15 cellular contexts compared by ENCODE assay signal in genomic region chr13:100454876-100455275, GRCh38.
DNase-seq lines count a peak whose midpoint lies in the region; ATAC-seq and TF ChIP-seq lines count a peak whose summit lies in the region.
"Had no signal": no experiment of that assay in that cellular context is flagged by ENCODE, and none has a peak within 500 bp of the region (broad histone marks: within the 10 kb centered on the region; RNA-seq: fewer than 3 reads in every experiment).

No MANE protein-coding gene starts in this region.

- H3K9ac ChIP-seq in GM23248 = no peak overlapping the region

- H3K27ac ChIP-seq in GM23248 = no peak overlapping the region
- H3K27ac ChIP-seq: heart left ventricle, HL-60, neutrophil had no signal

- H3K79me2 ChIP-seq in GM23248 (ENCODE audit: insufficient read depth) = no peaks in the 10 kb centered on the region

- H3K4me3 Mint-ChIP-seq in nephron progenitor cell = no peak overlapping the region
- no peak overlapping the region for H3K4me3 Mint-ChIP-seq in stimulated activated naive B cell treated with anti-CD40 and anti-IgM and Interleukin-4, amounts not matched to agents 10 μg/mL and 1 μg/mL and 100 μg/mL, for 72 hours
- H3K4me3 Mint-ChIP-seq: T-cell had no signal

- no peaks in the 10 kb centered on the region for H3K9me3 ChIP-seq in GM23248 (ENCODE audit: low read depth)
- H3K9me3 ChIP-seq: neutrophil had no signal

- ATAC-seq in GM18907 (IDR thresholded peaks at IDR 0.05; ENCODE audit: unreplicated experiment) (no peak), GM18520 (IDR thresholded peaks at IDR 0.05; ENCODE audit: unreplicated experiment) (no peak)
- no peak for ATAC-seq in stimulated activated naive B cell treated with anti-CD40 and anti-IgM and Interleukin-4, amounts not matched to agents 10 μg/mL and 1 μg/mL and 100 μg/mL, for 72 hours (replicated peaks)
- ATAC-seq: heart left ventricle, T-cell had no signal

- H3F3A ChIP-seq in GM23248 (ENCODE audit: insufficient read depth) = no peaks in the 10 kb centered on the region

- H3K4me1 Mint-ChIP-seq in nephron progenitor cell = peaks cover 10% of the 10 kb centered on the region
- H3K4me1 Mint-ChIP-seq in stimulated activated naive B cell treated with anti-CD40 and anti-IgM and Interleukin-4, amounts not matched to agents 10 μg/mL and 1 μg/mL and 100 μg/mL, for 72 hours = no peaks in the 10 kb centered on the region

- no peaks in the 10 kb centered on the region for H3K27me3 ChIP-seq in GM23248 (replicated peaks; ENCODE audit: insufficient read depth)
- H3K27me3 ChIP-seq: heart left ventricle, neutrophil had no signal

- H3K4me3 ChIP-seq in GM23248 (no peak overlapping the region), cardiac fibroblast (replicated peaks in 1 of 2; ENCODE audit: low read depth in 2 of 2, low read length in 2 of 2) (no peak overlapping the region)
- H3K4me3 ChIP-seq: heart left ventricle had no signal

- no peaks in the 10 kb centered on the region for H3K4me1 ChIP-seq in GM23248 (ENCODE audit: insufficient read depth)
- H3K4me1 ChIP-seq: heart left ventricle had no signal

- DNase-seq in GM23248 (peak; percentile 48), M059J (ENCODE audit: low read depth) (peak; percentile 80), cardiac fibroblast (ENCODE audit: low read depth in 2 of 2) (peak; percentile 35 to 63), nephron progenitor cell (no peak)
- no peak for DNase-seq in stimulated activated naive B cell treated with anti-CD40 and anti-IgM and Interleukin-4, amounts not matched to agents 10 μg/mL and 1 μg/mL and 100 μg/mL, for 72 hours
- DNase-seq: activated gamma-delta T cell treated with Interleukin-2 at 50 U/mL for 16 hours; heart left ventricle; NCI-H1436; NCI-H82; stimulated activated naive CD4-positive, alpha-beta T cell treated with Interleukin-2 at 50 U/mL for 16 hours; T-cell had no signal

- 100% methylated on average over 1 of the region's 1 CpG for WGBS in GM23248 (ENCODE audit: low coverage in 1 of 2, low lambda C conversion rate in 2 of 2, missing lambda C conversion rate in 2 of 2), 2 experiments

- H3K9me3 Mint-ChIP-seq in nephron progenitor cell = peaks cover 7% of the 10 kb centered on the region
- peaks cover 2 to 3% of the 10 kb centered on the region in 2 donors for H3K9me3 Mint-ChIP-seq in stimulated activated naive B cell treated with anti-CD40 and anti-IgM and Interleukin-4, amounts not matched to agents 10 μg/mL and 1 μg/mL and 100 μg/mL, for 72 hours

- H3K36me3 Mint-ChIP-seq in nephron progenitor cell (ENCODE audit: low read depth) = peaks cover 55% of the 10 kb centered on the region
- H3K36me3 Mint-ChIP-seq in stimulated activated naive B cell treated with anti-CD40 and anti-IgM and Interleukin-4, amounts not matched to agents 10 μg/mL and 1 μg/mL and 100 μg/mL, for 72 hours = peaks cover 6 to 31% of the 10 kb centered on the region in 2 donors

- H2AFZ ChIP-seq in GM23248 = no peak overlapping the region

- H3K27ac Mint-ChIP-seq in nephron progenitor cell = peak overlapping the region; percentile 25
- H3K27ac Mint-ChIP-seq in stimulated activated naive B cell treated with anti-CD40 and anti-IgM and Interleukin-4, amounts not matched to agents 10 μg/mL and 1 μg/mL and 100 μg/mL, for 72 hours = no peak overlapping the region
- H3K27ac Mint-ChIP-seq: T-cell had no signal

- H4K20me1 ChIP-seq in GM23248 (ENCODE audit: insufficient read depth) = no peaks in the 10 kb centered on the region

- peaks cover 8% of the 10 kb centered on the region for H3K27me3 Mint-ChIP-seq in nephron progenitor cell (ENCODE audit: low read depth, poor library complexity)
- H3K27me3 Mint-ChIP-seq in stimulated activated naive B cell treated with anti-CD40 and anti-IgM and Interleukin-4, amounts not matched to agents 10 μg/mL and 1 μg/mL and 100 μg/mL, for 72 hours = peaks cover 0 to 10% of the 10 kb centered on the region in 2 donors

- H3K4me2 ChIP-seq in GM23248 (ENCODE audit: unreplicated experiment) = no peak overlapping the region

- in situ Hi-C loops in GM23248 (cut with MboI) = no loop called here

- H3K9me2 ChIP-seq in GM23248 (ENCODE audit: insufficient read depth) = no peaks in the 10 kb centered on the region

- TF ChIP-seq CTCF in cardiac fibroblast (IDR thresholded peaks at IDR 0.05; ENCODE audit: low read depth, low read length) (no peak), nephron progenitor cell (IDR thresholded peaks at IDR 0.05) (no peak)

- no peaks in the 10 kb centered on the region for H3K36me3 ChIP-seq in GM23248 (ENCODE audit: low read depth)
- H3K36me3 ChIP-seq: neutrophil had no signal

Comparison
In these comparisons a context has a peak if more than half of its experiments do, and no peak if none do; other contexts are left out.
1. DNase-seq: peak in GM23248 (single experiment), M059J (single experiment) and cardiac fibroblast (2 of 2); none in nephron progenitor cell (single experiment) and stimulated activated naive B cell treated with anti-CD40 and anti-IgM and Interleukin-4, amounts not matched to agents 10 μg/mL and 1 μg/mL and 100 μg/mL, for 72 hours (single experiment).